ENCODE assay signal across 16 cellular contexts in the genomic region with DNA sequence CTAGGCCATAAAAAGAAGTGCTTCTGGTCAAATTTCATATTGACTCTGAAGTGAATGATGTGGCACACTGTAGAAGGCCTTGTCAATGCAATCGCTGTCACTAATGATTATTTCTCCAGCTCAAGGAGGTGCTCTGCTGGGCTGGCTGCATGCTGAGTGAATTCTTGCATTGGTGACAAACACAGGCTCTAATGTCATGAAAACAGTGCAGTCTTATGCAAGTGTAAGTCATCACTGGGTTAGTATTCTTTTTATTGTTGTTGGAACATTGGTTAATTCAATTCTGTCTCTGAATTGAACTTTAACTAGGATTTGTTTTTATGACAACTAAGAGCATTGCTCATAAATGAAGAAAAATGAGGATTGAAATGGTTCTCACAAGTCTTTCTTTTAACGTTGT. TPM values are rescaled to one million over a fixed set of nuclear protein-coding genes. Genes with fewer than 3 reads are reported as not detected.
"Had no signal": no experiment of that assay in that cellular context is flagged by ENCODE, and none has a peak within 500 bp of the region (broad histone marks: within the 10 kb centered on the region; RNA-seq: fewer than 3 reads in every experiment).

No MANE protein-coding gene starts in this region.

- H3K9me3 Mint-ChIP-seq: activated T-cell treated with anti-CD3 and anti-CD28 coated beads, Interleukin-2, amount 50 U/mL, for 4 hours; stimulated activated naive CD8-positive, alpha-beta T cell treated with anti-CD3 and anti-CD28 coated beads, Interleukin-15, Interleukin-2, amounts not matched to agents 100 ng/mL and 50 ng/mL, for 24 hours had no signal

- H3K27ac Mint-ChIP-seq: activated CD4-positive, alpha-beta T cell treated with anti-CD3 and anti-CD28 coated beads, Interleukin-2, amount 10 ng/mL, durations not matched to agents 7 days and 5 days; activated CD8-positive, alpha-beta T cell treated with anti-CD3 and anti-CD28 coated beads, Interleukin-2, amount 10 ng/mL, durations not matched to agents 7 days and 5 days; activated naive CD4-positive, alpha-beta T cell treated with anti-CD3 and anti-CD28 coated beads, Interleukin-2, amount 10 ng/mL, durations not matched to agents 7 days and 5 days; stimulated activated naive CD8-positive, alpha-beta T cell treated with anti-CD3 and anti-CD28 coated beads, Interleukin-15, Interleukin-2, amounts not matched to agents 100 ng/mL and 50 ng/mL, for 24 hours; type B pancreatic cell had no signal

- H3K27ac ChIP-seq: brain microvascular endothelial cell, heart right ventricle, left ventricle myocardium inferior, skin epidermis had no signal

- H3K36me3 Mint-ChIP-seq: activated naive CD4-positive, alpha-beta T cell treated with anti-CD3 and anti-CD28 coated beads, Interleukin-2, amount 10 ng/mL, durations not matched to agents 7 days and 5 days; type B pancreatic cell had no signal

- H3K4me3 Mint-ChIP-seq: activated CD4-positive, alpha-beta T cell treated with anti-CD3 and anti-CD28 coated beads, Interleukin-2, amount 10 ng/mL, durations not matched to agents 7 days and 5 days; activated CD8-positive, alpha-beta T cell treated with anti-CD3 and anti-CD28 coated beads, Interleukin-2, amount 10 ng/mL, durations not matched to agents 7 days and 5 days; activated naive CD4-positive, alpha-beta T cell treated with anti-CD3 and anti-CD28 coated beads, Interleukin-2, amount 10 ng/mL, durations not matched to agents 7 days and 5 days; activated T-cell treated with anti-CD3 and anti-CD28 coated beads, Interleukin-2, amount 50 U/mL, for 4 hours; neural crest cell; stimulated activated naive CD8-positive, alpha-beta T cell treated with anti-CD3 and anti-CD28 coated beads, Interleukin-15, Interleukin-2, amounts not matched to agents 100 ng/mL and 50 ng/mL, for 24 hours; type B pancreatic cell had no signal

- H3K27me3 ChIP-seq: brain microvascular endothelial cell, heart right ventricle had no signal

- DNase-seq: activated CD4-positive, alpha-beta T cell treated with anti-CD3 and anti-CD28 coated beads, Interleukin-2, amount 10 ng/mL, durations not matched to agents 7 days and 5 days; activated CD4-positive, CD25-positive, alpha-beta regulatory T cell; activated CD8-positive, alpha-beta T cell treated with anti-CD3 and anti-CD28 coated beads, Interleukin-2, amount 10 ng/mL, durations not matched to agents 7 days and 5 days; activated effector memory CD4-positive, alpha-beta T cell treated with Interleukin-2 at 50 U/mL for 16 hours; activated naive CD4-positive, alpha-beta T cell treated with anti-CD3 and anti-CD28 coated beads, Interleukin-2, amount 10 ng/mL, durations not matched to agents 7 days and 5 days; activated T-cell treated with anti-CD3 and anti-CD28 coated beads, Interleukin-2, amount 50 U/mL, for 4 hours; aorta; brain microvascular endothelial cell; cortex of kidney; heart right ventricle; left ventricle myocardium inferior; T-helper 9 cell had no signal

- H3K4me3 ChIP-seq: heart right ventricle, left ventricle myocardium inferior, skin epidermis had no signal

- H3K36me3 ChIP-seq: brain microvascular endothelial cell, heart right ventricle, left ventricle myocardium inferior had no signal

- H3K27me3 Mint-ChIP-seq: stimulated activated naive CD8-positive, alpha-beta T cell treated with anti-CD3 and anti-CD28 coated beads, Interleukin-15, Interleukin-2, amounts not matched to agents 100 ng/mL and 50 ng/mL, for 24 hours; type B pancreatic cell had no signal

- H3K4me1 Mint-ChIP-seq: activated CD4-positive, alpha-beta T cell treated with anti-CD3 and anti-CD28 coated beads, Interleukin-2, amount 10 ng/mL, durations not matched to agents 7 days and 5 days; activated naive CD4-positive, alpha-beta T cell treated with anti-CD3 and anti-CD28 coated beads, Interleukin-2, amount 10 ng/mL, durations not matched to agents 7 days and 5 days had no signal

- ATAC-seq: activated CD8-positive, alpha-beta T cell treated with anti-CD3 and anti-CD28 coated beads, Interleukin-2, amount 10 ng/mL, durations not matched to agents 7 days and 5 days; activated T-cell treated with anti-CD3 and anti-CD28 coated beads, Interleukin-2, amount 50 U/mL, for 4 hours had no signal

RNA-seq across cellular contexts. Expression of gene CD180, which starts 57.3 kb away (rescaled TPM):
- total RNA-seq: activated CD8-positive, alpha-beta T cell treated with anti-CD3 and anti-CD28 coated beads, Interleukin-2, amount 10 ng/mL, durations not matched to agents 7 days and 5 days; neural crest cell had no signal
